In genomic region chr11:126833020-126833419, GRCh38 we compare ENCODE assay signal across 17 cellular contexts.
"Had no signal": no experiment of that assay in that cellular context is flagged by ENCODE, and none has a peak within 500 bp of the region (broad histone marks: within the 10 kb centered on the region; RNA-seq: fewer than 3 reads in every experiment).

No MANE protein-coding gene starts in this region.

- H3K36me3 ChIP-seq: prostate gland, sigmoid colon had no signal

- DNase-seq: activated CD4-positive, alpha-beta T cell treated with anti-CD3 and anti-CD28 coated beads for 48 hours; activated CD8-positive, alpha-beta T cell treated with anti-CD3 and anti-CD28 coated beads, Interleukin-2, amount 10 ng/mL, durations not matched to agents 7 days and 5 days; activated naive CD4-positive, alpha-beta T cell; caudate nucleus; effector CD4-positive, alpha-beta T cell; foreskin keratinocyte; head of caudate nucleus; left ventricle myocardium superior; mesenchymal stem cell; nephron progenitor cell; sigmoid colon; stimulated activated CD4-positive, alpha-beta T cell treated with anti-CD3 and anti-CD28 coated beads, Interleukin-2, amount 100 ng/mL, for 24 hours; stimulated activated naive CD4-positive, alpha-beta T cell treated with Interleukin-2 at 50 U/mL for 16 hours; trophoblast cell had no signal

- H3K4me3 ChIP-seq: coronary artery, prostate gland, sigmoid colon had no signal

- H3K27me3 ChIP-seq: foreskin keratinocyte had no signal

- H3K9me3 ChIP-seq: prostate gland, sigmoid colon had no signal

- H3K4me1 ChIP-seq: foreskin keratinocyte, prostate gland, sigmoid colon had no signal

- H3K27ac ChIP-seq: coronary artery, foreskin keratinocyte, prostate gland, sigmoid colon had no signal

- ATAC-seq: activated CD8-positive, alpha-beta T cell treated with anti-CD3 and anti-CD28 coated beads, Interleukin-2, amount 10 ng/mL, durations not matched to agents 7 days and 5 days; foreskin keratinocyte; left ventricle myocardium superior; WTC11 had no signal
